ENCODE assay signal across 16 cellular contexts in genomic region chr9:17660158-17660557, GRCh38.
A peak's percentile ranks its signal among the peaks of the same experiment; 100 is the strongest.
DNase-seq lines count a peak whose midpoint lies in the region; ATAC-seq lines count a peak whose summit lies in the region.
"Had no signal": no experiment of that assay in that cellular context is flagged by ENCODE, and none has a peak within 500 bp of the region (broad histone marks: within the 10 kb centered on the region; RNA-seq: fewer than 3 reads in every experiment).

No MANE protein-coding gene starts in this region.

- intact Hi-C loops in sciatic nerve (cut with DNase I), result no loop called here

- ATAC-seq in sciatic nerve (peak; percentile 13), HG03135 (IDR thresholded peaks at IDR 0.05; ENCODE audit: unreplicated experiment) (no peak), HG03520 (IDR thresholded peaks at IDR 0.05; ENCODE audit: unreplicated experiment) (no peak)
- ATAC-seq: A549, HCT116 had no signal

- DNase-seq in NCI-H1694 treated with DMSO at 0.1 percent for 48 hours (lab: John Stamatoyannopoulos, UW), result peak; percentile 1
- no peak for DNase-seq in NCI-H1694 (lab: John Stamatoyannopoulos, UW)
- DNase-seq in NCI-H446 treated with DMSO at 0.1 percent for 48 hours (lab: John Stamatoyannopoulos, UW), result peak; percentile 52
- no peak for DNase-seq in sciatic nerve (ENCODE audit: low spot score)
- DNase-seq: 8988T; ACHN; AML-193; Calu3; CD4-positive, alpha-beta memory T cell; COR-L47; DMS79; H7 had no signal

Comparison
In these comparisons a context has a peak if more than half of its experiments do, and no peak if none do; other contexts are left out.
1. DNase-seq: peak in NCI-H1694 treated with DMSO at 0.1 percent for 48 hours (single experiment) and NCI-H446 treated with DMSO at 0.1 percent for 48 hours (single experiment); none in NCI-H1694 (single experiment) and sciatic nerve (single experiment).